In genomic region chr7:45689011-45689796, GRCh38 we compare ENCODE assay signal across 15 cellular contexts.
DNase-seq lines count a peak whose midpoint lies in the region; ATAC-seq, FAIRE-seq and TF ChIP-seq lines count a peak whose summit lies in the region.
"Had no signal": no experiment of that assay in that cellular context is flagged by ENCODE, and none has a peak within 500 bp of the region (broad histone marks: within the 10 kb centered on the region; RNA-seq: fewer than 3 reads in every experiment).

No MANE protein-coding gene starts in this region.

- H3K4me1 Mint-ChIP-seq in MCF 10A (ENCODE audit: insufficient read depth, unreplicated experiment): peaks cover 5% of the 10 kb centered on the region
- H3K4me1 Mint-ChIP-seq in activated T-helper 2 cell treated with anti-CD3 and anti-CD28 coated beads, Interferon-gamma antibody, Interleukin-2, Interleukin-4, amounts not matched to agents 10 μg/mL and 5 μg/mL and 100 μg/mL, durations not matched to agents 14 hours and 24 hours and 36 hours (ENCODE audit: low read depth): peaks cover 5% of the 10 kb centered on the region
- H3K4me1 Mint-ChIP-seq: B cell had no signal

- WGBS in mammary epithelial cell (ENCODE audit: low coverage, missing lambda C conversion rate): 66% methylated on average over 10 of the region's 10 CpGs

- dilution Hi-C loops in mammary epithelial cell (cut with HindIII; ENCODE audit: low sequenced_read_pairs): no loop called here

- peak; percentile 94 for FAIRE-seq in urothelium cell line (lab: Jason Lieb, UNC)

- H3K27me3 ChIP-seq in mammary epithelial cell (ENCODE audit: insufficient read depth, low read length) (no peaks in the 10 kb centered on the region), Karpas-422 (ENCODE audit: low read length) (no peaks in the 10 kb centered on the region)
- H3K27me3 ChIP-seq: upper lobe of left lung had no signal

- no peaks in the 10 kb centered on the region for H3K36me3 Mint-ChIP-seq in MCF 10A (ENCODE audit: insufficient read depth, unreplicated experiment)
- no peaks in the 10 kb centered on the region for H3K36me3 Mint-ChIP-seq in activated T-helper 2 cell treated with anti-CD3 and anti-CD28 coated beads, Interferon-gamma antibody, Interleukin-2, Interleukin-4, amounts not matched to agents 10 μg/mL and 5 μg/mL and 100 μg/mL, durations not matched to agents 14 hours and 24 hours and 36 hours (ENCODE audit: low read depth)

- no peak overlapping the region for H3K4me3 Mint-ChIP-seq in MCF 10A (ENCODE audit: unreplicated experiment)
- no peak overlapping the region for H3K4me3 Mint-ChIP-seq in activated T-helper 2 cell treated with anti-CD3 and anti-CD28 coated beads, Interferon-gamma antibody, Interleukin-2, Interleukin-4, amounts not matched to agents 10 μg/mL and 5 μg/mL and 100 μg/mL, durations not matched to agents 14 hours and 24 hours and 36 hours (ENCODE audit: low read depth)
- H3K4me3 Mint-ChIP-seq: B cell had no signal

- H3K9me2 ChIP-seq in Karpas-422 (replicated peaks; ENCODE audit: insufficient read depth, low read length): no peaks in the 10 kb centered on the region

- H3K27me3 Mint-ChIP-seq in MCF 10A (ENCODE audit: insufficient read depth, unreplicated experiment): peaks cover 21% of the 10 kb centered on the region
- no peaks in the 10 kb centered on the region for H3K27me3 Mint-ChIP-seq in activated T-helper 2 cell treated with anti-CD3 and anti-CD28 coated beads, Interferon-gamma antibody, Interleukin-2, Interleukin-4, amounts not matched to agents 10 μg/mL and 5 μg/mL and 100 μg/mL, durations not matched to agents 14 hours and 24 hours and 36 hours (ENCODE audit: low read depth)

- ATAC-seq in GM21423 (IDR thresholded peaks at IDR 0.05; ENCODE audit: unreplicated experiment): no peak

- H3K27ac Mint-ChIP-seq in MCF 10A (ENCODE audit: low read depth, unreplicated experiment): no peak overlapping the region
- no peak overlapping the region for H3K27ac Mint-ChIP-seq in activated T-helper 2 cell treated with anti-CD3 and anti-CD28 coated beads, Interferon-gamma antibody, Interleukin-2, Interleukin-4, amounts not matched to agents 10 μg/mL and 5 μg/mL and 100 μg/mL, durations not matched to agents 14 hours and 24 hours and 36 hours
- H3K27ac Mint-ChIP-seq: B cell had no signal

- H3K4me2 ChIP-seq in mammary epithelial cell (ENCODE audit: insufficient read depth, low read depth, low read length) (peak overlapping the region; percentile 8), Karpas-422 (ENCODE audit: low read depth, low read length, poor library complexity, severe bottlenecking) (no peak overlapping the region)
- H3K4me2 ChIP-seq: PC-9 had no signal

- H3K9me3 Mint-ChIP-seq in MCF 10A (ENCODE audit: unreplicated experiment): no peaks in the 10 kb centered on the region
- no peaks in the 10 kb centered on the region for H3K9me3 Mint-ChIP-seq in activated T-helper 2 cell treated with anti-CD3 and anti-CD28 coated beads, Interferon-gamma antibody, Interleukin-2, Interleukin-4, amounts not matched to agents 10 μg/mL and 5 μg/mL and 100 μg/mL, durations not matched to agents 14 hours and 24 hours and 36 hours

- BruUV-seq in mammary epithelial cell (replicated peaks; lab: Mats Ljungman, UMichigan) (no TSS peak), MCF 10A (replicated peaks; lab: Mats Ljungman, UMichigan) (no TSS peak)

- no peaks in the 10 kb centered on the region for H3K79me2 ChIP-seq in mammary epithelial cell (ENCODE audit: insufficient read depth, low read length)
- H3K79me2 ChIP-seq in Karpas-422 (ENCODE audit: low read length): no peaks in the 10 kb centered on the region

- POLR2A ChIA-PET in MCF 10A (lab: Yijun Ruan, JAX): no interaction called here

- H2AFZ ChIP-seq in mammary epithelial cell (ENCODE audit: low read depth, low read length) (peak overlapping the region; percentile 63), Karpas-422 (ENCODE audit: low read length) (no peak overlapping the region)
- H2AFZ ChIP-seq: PC-9 had no signal

- H3K36me3 ChIP-seq in mammary epithelial cell (ENCODE audit: insufficient read depth, low read length) (no peaks in the 10 kb centered on the region), Karpas-422 (ENCODE audit: insufficient read depth, low read length) (no peaks in the 10 kb centered on the region)
- H3K36me3 ChIP-seq: upper lobe of left lung had no signal

- CTCF ChIA-PET in mammary epithelial cell (lab: Charles Lee; ENCODE audit: low non-redundant PET) (no interaction called here), MCF 10A (lab: Yijun Ruan, JAX) (interaction anchor here (0.9 to 1.3 kb wide), 2 partner anchors 15 to 27 kb away, joined by 3 to 4 read pairs; no protein-coding TSS in a partner anchor)

- H4K20me1 ChIP-seq in mammary epithelial cell (ENCODE audit: insufficient read depth, low read length) (no peaks in the 10 kb centered on the region), Karpas-422 (ENCODE audit: insufficient read depth, low read depth, low read length) (no peaks in the 10 kb centered on the region; the same call in 1 of the 2 replicates)

- no peak for TF ChIP-seq CTCF in mammary epithelial cell (conservative IDR thresholded peaks at IDR 0.05 in 1 of 2, IDR thresholded peaks at IDR 0.05 in 1 of 2; ENCODE audit: extremely low read depth in 1 of 2, insufficient read depth in 1 of 2, low read depth in 1 of 2, low read length in 2 of 2)
- no peak for TF ChIP-seq CTCF in MCF 10A (IDR thresholded peaks at IDR 0.05; ENCODE audit: unreplicated experiment)
- no peak for TF ChIP-seq CTCF in VCaP (conservative IDR thresholded peaks at IDR 0.05)

- DNase-seq in mammary epithelial cell (peak; percentile 63), MCF 10A (ENCODE audit: unreplicated experiment) (no peak), glomerular endothelial cell (ENCODE audit: extremely low read depth, low read depth, low spot score) (peak; percentile 7), urothelium cell line (ENCODE audit: low spot score) (peak; percentile 81), Karpas-422 (no peak)
- no peak for DNase-seq in activated T-helper 2 cell treated with anti-CD3 and anti-CD28 coated beads, Interferon-gamma antibody, Interleukin-2, Interleukin-4, amounts not matched to agents 10 μg/mL and 5 μg/mL and 100 μg/mL, durations not matched to agents 14 hours and 24 hours and 36 hours (ENCODE audit: low spot score)
- DNase-seq: activated CD4-positive, alpha-beta T cell treated with anti-CD3 and anti-CD28 coated beads, Interleukin-2, amount 50 U/mL, for 1 hour; anterior cingulate cortex; NCI-H1105 treated with DMSO at 0.1 percent for 48 hours; nucleus accumbens; PC-9 had no signal

- no peak overlapping the region for H3K9ac ChIP-seq in mammary epithelial cell (ENCODE audit: insufficient read depth, low read length)
- H3K9ac ChIP-seq in Karpas-422 (ENCODE audit: low read length): no peak overlapping the region

- intact Hi-C loops in mammary epithelial cell (cut with micrococcal nuclease) (no loop called here), MCF 10A (cut with micrococcal nuclease) (no loop called here)
- intact Hi-C loops in activated T-helper 2 cell treated with anti-CD3 and anti-CD28 coated beads, Interferon-gamma antibody, Interleukin-2, Interleukin-4, amounts not matched to agents 10 μg/mL and 5 μg/mL and 100 μg/mL, durations not matched to agents 14 hours and 24 hours and 36 hours (cut with micrococcal nuclease): no loop called here

- H3K4me1 ChIP-seq in mammary epithelial cell (ENCODE audit: insufficient read depth, low read length): peaks cover 24% of the 10 kb centered on the region
- H3K4me1 ChIP-seq in Karpas-422 (ENCODE audit: low read length): peaks cover 3% of the 10 kb centered on the region; the same call in 1 of the 2 replicates

- H3K9me3 ChIP-seq in mammary epithelial cell (replicated peaks; ENCODE audit: insufficient read depth, low read length) (no peaks in the 10 kb centered on the region), Karpas-422 (ENCODE audit: low read length) (no peaks in the 10 kb centered on the region)
- H3K9me3 ChIP-seq: upper lobe of left lung had no signal

- no peak overlapping the region for H3K27ac ChIP-seq in mammary epithelial cell (ENCODE audit: insufficient read depth, low read depth, low read length)
- H3K27ac ChIP-seq in VCaP: peak overlapping the region; percentile 100
- no peak overlapping the region for H3K27ac ChIP-seq in Karpas-422 (ENCODE audit: low read length)
- H3K27ac ChIP-seq: PC-9, upper lobe of left lung had no signal

- H3K4me3 ChIP-seq in mammary epithelial cell (replicated peaks in 1 of 3; ENCODE audit: insufficient read depth in 1 of 3, low read depth in 2 of 3, low read length in 3 of 3) (no peak overlapping the region), Karpas-422 (ENCODE audit: low read length) (no peak overlapping the region)
- H3K4me3 ChIP-seq: PC-9, upper lobe of left lung had no signal

- in situ Hi-C loops in mammary epithelial cell (cut with MboI; ENCODE audit: low sequenced_read_pairs in 2 of 2): no loop called here

Comparison
In these comparisons a context has a peak if more than half of its experiments do, and no peak if none do; other contexts are left out.
1. DNase-seq: peak in mammary epithelial cell (single experiment), glomerular endothelial cell (single experiment) and urothelium cell line (single experiment); none in MCF 10A (single experiment), activated T-helper 2 cell treated with anti-CD3 and anti-CD28 coated beads, Interferon-gamma antibody, Interleukin-2, Interleukin-4, amounts not matched to agents 10 μg/mL and 5 μg/mL and 100 μg/mL, durations not matched to agents 14 hours and 24 hours and 36 hours (single experiment) and Karpas-422 (single experiment).